In the genomic region with DNA sequence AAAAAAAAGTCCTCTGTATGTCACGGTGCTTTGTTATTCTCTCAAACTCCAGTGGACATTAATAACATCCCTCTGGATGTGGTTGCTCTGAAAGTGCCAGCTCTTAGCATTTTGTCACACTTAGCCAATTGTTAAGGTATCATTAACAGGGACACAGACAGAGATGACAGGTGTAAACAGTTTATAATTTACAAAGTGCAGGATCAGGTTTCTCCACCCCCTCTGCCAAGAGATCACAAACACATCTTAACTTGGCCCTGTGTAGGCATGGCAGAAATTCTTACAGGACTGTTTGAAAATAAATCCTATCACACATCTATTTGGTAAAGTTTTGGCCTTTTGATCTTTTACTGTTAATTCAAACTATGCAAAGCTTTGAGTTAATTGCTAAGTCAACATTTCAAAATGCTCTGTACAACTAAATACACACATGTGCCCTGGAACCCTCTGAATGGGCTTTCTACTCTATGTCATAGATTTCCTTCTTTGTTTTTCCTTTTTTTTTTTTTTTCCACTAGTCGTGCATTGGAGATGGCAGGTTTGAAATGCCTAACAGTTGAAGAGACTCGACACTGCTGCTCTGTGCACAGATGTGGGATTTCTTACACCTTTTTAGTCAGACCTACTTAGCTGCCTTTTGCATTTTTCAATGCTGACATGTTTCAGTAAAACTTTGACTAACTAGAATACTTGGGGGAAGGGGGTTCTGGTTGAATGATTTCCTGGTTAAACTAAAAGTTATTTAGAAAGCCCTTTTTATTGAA, we compare ENCODE assay signal across 1 cellular context.
TF ChIP-seq lines count a peak whose summit lies in the region.

No MANE protein-coding gene starts in this region.

TF ChIP-seq in HepG2, 621 proteins besides CTCF, POLR2A, EP300 and RAD21 (continued from another document and continues in another):
- TF ChIP-seq, protein P1, sequence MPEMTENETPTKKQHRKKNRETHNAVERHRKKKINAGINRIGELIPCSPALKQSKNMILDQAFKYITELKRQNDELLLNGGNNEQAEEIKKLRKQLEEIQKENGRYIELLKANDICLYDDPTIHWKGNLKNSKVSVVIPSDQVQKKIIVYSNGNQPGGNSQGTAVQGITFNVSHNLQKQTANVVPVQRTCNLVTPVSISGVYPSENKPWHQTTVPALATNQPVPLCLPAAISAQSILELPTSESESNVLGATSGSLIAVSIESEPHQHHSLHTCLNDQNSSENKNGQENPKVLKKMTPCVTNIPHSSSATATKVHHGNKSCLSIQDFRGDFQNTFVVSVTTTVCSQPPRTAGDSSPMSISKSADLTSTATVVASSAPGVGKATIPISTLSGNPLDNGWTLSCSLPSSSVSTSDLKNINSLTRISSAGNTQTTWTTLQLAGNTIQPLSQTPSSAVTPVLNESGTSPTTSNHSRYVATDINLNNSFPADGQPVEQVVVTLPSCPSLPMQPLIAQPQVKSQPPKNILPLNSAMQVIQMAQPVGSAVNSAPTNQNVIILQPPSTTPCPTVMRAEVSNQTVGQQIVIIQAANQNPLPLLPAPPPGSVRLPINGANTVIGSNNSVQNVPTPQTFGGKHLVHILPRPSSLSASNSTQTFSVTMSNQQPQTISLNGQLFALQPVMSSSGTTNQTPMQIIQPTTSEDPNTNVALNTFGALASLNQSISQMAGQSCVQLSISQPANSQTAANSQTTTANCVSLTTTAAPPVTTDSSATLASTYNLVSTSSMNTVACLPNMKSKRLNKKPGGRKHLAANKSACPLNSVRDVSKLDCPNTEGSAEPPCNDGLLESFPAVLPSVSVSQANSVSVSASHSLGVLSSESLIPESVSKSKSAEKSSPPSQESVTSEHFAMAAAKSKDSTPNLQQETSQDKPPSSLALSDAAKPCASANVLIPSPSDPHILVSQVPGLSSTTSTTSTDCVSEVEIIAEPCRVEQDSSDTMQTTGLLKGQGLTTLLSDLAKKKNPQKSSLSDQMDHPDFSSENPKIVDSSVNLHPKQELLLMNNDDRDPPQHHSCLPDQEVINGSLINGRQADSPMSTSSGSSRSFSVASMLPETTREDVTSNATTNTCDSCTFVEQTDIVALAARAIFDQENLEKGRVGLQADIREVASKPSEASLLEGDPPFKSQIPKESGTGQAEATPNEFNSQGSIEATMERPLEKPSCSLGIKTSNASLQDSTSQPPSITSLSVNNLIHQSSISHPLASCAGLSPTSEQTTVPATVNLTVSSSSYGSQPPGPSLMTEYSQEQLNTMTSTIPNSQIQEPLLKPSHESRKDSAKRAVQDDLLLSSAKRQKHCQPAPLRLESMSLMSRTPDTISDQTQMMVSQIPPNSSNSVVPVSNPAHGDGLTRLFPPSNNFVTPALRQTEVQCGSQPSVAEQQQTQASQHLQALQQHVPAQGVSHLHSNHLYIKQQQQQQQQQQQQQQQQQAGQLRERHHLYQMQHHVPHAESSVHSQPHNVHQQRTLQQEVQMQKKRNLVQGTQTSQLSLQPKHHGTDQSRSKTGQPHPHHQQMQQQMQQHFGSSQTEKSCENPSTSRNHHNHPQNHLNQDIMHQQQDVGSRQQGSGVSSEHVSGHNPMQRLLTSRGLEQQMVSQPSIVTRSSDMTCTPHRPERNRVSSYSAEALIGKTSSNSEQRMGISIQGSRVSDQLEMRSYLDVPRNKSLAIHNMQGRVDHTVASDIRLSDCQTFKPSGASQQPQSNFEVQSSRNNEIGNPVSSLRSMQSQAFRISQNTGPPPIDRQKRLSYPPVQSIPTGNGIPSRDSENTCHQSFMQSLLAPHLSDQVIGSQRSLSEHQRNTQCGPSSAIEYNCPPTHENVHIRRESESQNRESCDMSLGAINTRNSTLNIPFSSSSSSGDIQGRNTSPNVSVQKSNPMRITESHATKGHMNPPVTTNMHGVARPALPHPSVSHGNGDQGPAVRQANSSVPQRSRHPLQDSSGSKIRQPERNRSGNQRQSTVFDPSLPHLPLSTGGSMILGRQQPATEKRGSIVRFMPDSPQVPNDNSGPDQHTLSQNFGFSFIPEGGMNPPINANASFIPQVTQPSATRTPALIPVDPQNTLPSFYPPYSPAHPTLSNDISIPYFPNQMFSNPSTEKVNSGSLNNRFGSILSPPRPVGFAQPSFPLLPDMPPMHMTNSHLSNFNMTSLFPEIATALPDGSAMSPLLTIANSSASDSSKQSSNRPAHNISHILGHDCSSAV (CRISPR knock-in tag; IDR thresholded peaks at IDR 0.05; ENCODE audit: borderline replicate concordance) = no peak
- TF ChIP-seq ATF7-NPFF (CRISPR knock-in tag; IDR thresholded peaks at IDR 0.05; ENCODE audit: low read depth) = no peak
- TF ChIP-seq HNRNPK (IDR thresholded peaks at IDR 0.05; ENCODE audit: low read depth, low read length, poor library complexity, severe bottlenecking) = no peak
- TF ChIP-seq, protein P2, sequence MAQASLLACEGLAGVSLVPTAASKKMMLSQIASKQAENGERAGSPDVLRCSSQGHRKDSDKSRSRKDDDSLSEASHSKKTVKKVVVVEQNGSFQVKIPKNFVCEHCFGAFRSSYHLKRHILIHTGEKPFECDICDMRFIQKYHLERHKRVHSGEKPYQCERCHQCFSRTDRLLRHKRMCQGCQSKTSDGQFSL (CRISPR knock-in tag; IDR thresholded peaks at IDR 0.05) = no peak
- TF ChIP-seq KLF13 (CRISPR knock-in tag; IDR thresholded peaks at IDR 0.05) = no peak
- no peak for TF ChIP-seq EED (CRISPR knock-in tag; IDR thresholded peaks at IDR 0.05)
- no peak for TF ChIP-seq TEAD2 (CRISPR knock-in tag; IDR thresholded peaks at IDR 0.05)
- TF ChIP-seq, protein P3, sequence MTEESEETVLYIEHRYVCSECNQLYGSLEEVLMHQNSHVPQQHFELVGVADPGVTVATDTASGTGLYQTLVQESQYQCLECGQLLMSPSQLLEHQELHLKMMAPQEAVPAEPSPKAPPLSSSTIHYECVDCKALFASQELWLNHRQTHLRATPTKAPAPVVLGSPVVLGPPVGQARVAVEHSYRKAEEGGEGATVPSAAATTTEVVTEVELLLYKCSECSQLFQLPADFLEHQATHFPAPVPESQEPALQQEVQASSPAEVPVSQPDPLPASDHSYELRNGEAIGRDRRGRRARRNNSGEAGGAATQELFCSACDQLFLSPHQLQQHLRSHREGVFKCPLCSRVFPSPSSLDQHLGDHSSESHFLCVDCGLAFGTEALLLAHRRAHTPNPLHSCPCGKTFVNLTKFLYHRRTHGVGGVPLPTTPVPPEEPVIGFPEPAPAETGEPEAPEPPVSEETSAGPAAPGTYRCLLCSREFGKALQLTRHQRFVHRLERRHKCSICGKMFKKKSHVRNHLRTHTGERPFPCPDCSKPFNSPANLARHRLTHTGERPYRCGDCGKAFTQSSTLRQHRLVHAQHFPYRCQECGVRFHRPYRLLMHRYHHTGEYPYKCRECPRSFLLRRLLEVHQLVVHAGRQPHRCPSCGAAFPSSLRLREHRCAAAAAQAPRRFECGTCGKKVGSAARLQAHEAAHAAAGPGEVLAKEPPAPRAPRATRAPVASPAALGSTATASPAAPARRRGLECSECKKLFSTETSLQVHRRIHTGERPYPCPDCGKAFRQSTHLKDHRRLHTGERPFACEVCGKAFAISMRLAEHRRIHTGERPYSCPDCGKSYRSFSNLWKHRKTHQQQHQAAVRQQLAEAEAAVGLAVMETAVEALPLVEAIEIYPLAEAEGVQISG (CRISPR knock-in tag; IDR thresholded peaks at IDR 0.05) = no peak
- TF ChIP-seq REL (CRISPR knock-in tag; conservative IDR thresholded peaks at IDR 0.05) = no peak
- TF ChIP-seq GPBP1L1 (CRISPR knock-in tag; IDR thresholded peaks at IDR 0.05) = no peak
- peak; percentile 98 for TF ChIP-seq ARID5B (CRISPR knock-in tag; IDR thresholded peaks at IDR 0.05)
- no peak for TF ChIP-seq ZFP90 (CRISPR knock-in tag; IDR thresholded peaks at IDR 0.05; ENCODE audit: borderline replicate concordance)
- TF ChIP-seq, protein P4, sequence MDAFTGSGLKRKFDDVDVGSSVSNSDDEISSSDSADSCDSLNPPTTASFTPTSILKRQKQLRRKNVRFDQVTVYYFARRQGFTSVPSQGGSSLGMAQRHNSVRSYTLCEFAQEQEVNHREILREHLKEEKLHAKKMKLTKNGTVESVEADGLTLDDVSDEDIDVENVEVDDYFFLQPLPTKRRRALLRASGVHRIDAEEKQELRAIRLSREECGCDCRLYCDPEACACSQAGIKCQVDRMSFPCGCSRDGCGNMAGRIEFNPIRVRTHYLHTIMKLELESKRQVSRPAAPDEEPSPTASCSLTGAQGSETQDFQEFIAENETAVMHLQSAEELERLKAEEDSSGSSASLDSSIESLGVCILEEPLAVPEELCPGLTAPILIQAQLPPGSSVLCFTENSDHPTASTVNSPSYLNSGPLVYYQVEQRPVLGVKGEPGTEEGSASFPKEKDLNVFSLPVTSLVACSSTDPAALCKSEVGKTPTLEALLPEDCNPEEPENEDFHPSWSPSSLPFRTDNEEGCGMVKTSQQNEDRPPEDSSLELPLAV (CRISPR knock-in tag; conservative IDR thresholded peaks at IDR 0.05; ENCODE audit: low read depth) = no peak
- no peak for TF ChIP-seq ZNF30 (CRISPR knock-in tag; IDR thresholded peaks at IDR 0.05)
- TF ChIP-seq ZSCAN20 (CRISPR knock-in tag; IDR thresholded peaks at IDR 0.05; ENCODE audit: borderline replicate concordance) = no peak; the same call in 1 of the 2 replicates
- peak; percentile 85 for TF ChIP-seq RXRB (CRISPR knock-in tag; IDR thresholded peaks at IDR 0.05; ENCODE audit: borderline replicate concordance)
- TF ChIP-seq, protein P5, sequence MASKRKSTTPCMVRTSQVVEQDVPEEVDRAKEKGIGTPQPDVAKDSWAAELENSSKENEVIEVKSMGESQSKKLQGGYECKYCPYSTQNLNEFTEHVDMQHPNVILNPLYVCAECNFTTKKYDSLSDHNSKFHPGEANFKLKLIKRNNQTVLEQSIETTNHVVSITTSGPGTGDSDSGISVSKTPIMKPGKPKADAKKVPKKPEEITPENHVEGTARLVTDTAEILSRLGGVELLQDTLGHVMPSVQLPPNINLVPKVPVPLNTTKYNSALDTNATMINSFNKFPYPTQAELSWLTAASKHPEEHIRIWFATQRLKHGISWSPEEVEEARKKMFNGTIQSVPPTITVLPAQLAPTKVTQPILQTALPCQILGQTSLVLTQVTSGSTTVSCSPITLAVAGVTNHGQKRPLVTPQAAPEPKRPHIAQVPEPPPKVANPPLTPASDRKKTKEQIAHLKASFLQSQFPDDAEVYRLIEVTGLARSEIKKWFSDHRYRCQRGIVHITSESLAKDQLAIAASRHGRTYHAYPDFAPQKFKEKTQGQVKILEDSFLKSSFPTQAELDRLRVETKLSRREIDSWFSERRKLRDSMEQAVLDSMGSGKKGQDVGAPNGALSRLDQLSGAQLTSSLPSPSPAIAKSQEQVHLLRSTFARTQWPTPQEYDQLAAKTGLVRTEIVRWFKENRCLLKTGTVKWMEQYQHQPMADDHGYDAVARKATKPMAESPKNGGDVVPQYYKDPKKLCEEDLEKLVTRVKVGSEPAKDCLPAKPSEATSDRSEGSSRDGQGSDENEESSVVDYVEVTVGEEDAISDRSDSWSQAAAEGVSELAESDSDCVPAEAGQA (IDR thresholded peaks at IDR 0.05; ENCODE audit: low read depth) = no peak
- TF ChIP-seq, protein P5 (CRISPR knock-in tag; IDR thresholded peaks at IDR 0.05; ENCODE audit: borderline replicate concordance) = peak; percentile 78; the same call in 1 of the 2 replicates
- TF ChIP-seq JDP2 (CRISPR knock-in tag; IDR thresholded peaks at IDR 0.05; ENCODE audit: borderline replicate concordance) = no peak; the same call in 1 of the 2 replicates
- no peak for TF ChIP-seq ZFP36L1 (CRISPR knock-in tag; IDR thresholded peaks at IDR 0.05)
- TF ChIP-seq ZNF33B (CRISPR knock-in tag; IDR thresholded peaks at IDR 0.05) = no peak
- no peak for TF ChIP-seq MTF2 (CRISPR knock-in tag; IDR thresholded peaks at IDR 0.05; ENCODE audit: borderline replicate concordance)
- no peak for TF ChIP-seq MZF1 (CRISPR knock-in tag; IDR thresholded peaks at IDR 0.05; ENCODE audit: borderline replicate concordance)
